Comparison of ENCODE assay signal across 16 cellular contexts in genomic region chr2:95385570-95385984, GRCh38. TPM values are rescaled to one million over a fixed set of nuclear protein-coding genes. Genes with fewer than 3 reads are reported as not detected.
DNase-seq lines count a peak whose midpoint lies in the region; ATAC-seq and TF ChIP-seq lines count a peak whose summit lies in the region.
"Had no signal": no experiment of that assay in that cellular context is flagged by ENCODE, and none has a peak within 500 bp of the region (broad histone marks: within the 10 kb centered on the region; RNA-seq: fewer than 3 reads in every experiment).

No MANE protein-coding gene starts in this region.

- no peak overlapping the region for H3K56ac ChIP-seq in H9 (ENCODE audit: insufficient read length, low read depth, low read length)

- H3K27ac ChIP-seq in H9 (ENCODE audit: insufficient read length, low read depth, low read length) (no peak overlapping the region), colonic mucosa (no peak overlapping the region), suprapubic skin (peak overlapping the region; percentile 77), spleen (no peak overlapping the region)

- peaks cover 2 to 6% of the 10 kb centered on the region in 2 experiments; a peak in 2 of 4 replicates for H3K4me1 Mint-ChIP-seq in H9

- H3K27me3 ChIP-seq in H9 (ENCODE audit: insufficient read depth, low read length) (no peaks in the 10 kb centered on the region), colonic mucosa (no peaks in the 10 kb centered on the region), suprapubic skin (no peaks in the 10 kb centered on the region), spleen (replicated peaks in 1 of 7) (peaks cover 0 to 42% (median 0%) of the 10 kb centered on the region in 7 donors)
- H3K27me3 ChIP-seq: BE2C had no signal

- WGBS in H9 (ENCODE audit: extremely low coverage, insufficient read length, low lambda C conversion rate): no CpG with 5 or more reads among the region's 12 CpGs
- WGBS in suprapubic skin: 78% methylated on average over 8 of the region's 12 CpGs
- 74 to 87% (median 81%) methylated on average over 8 to 12 of the region's 12 CpGs for WGBS in spleen, 5 donors

- H4K20me1 ChIP-seq in H9 (ENCODE audit: control insufficient read depth, insufficient read depth, insufficient read length): no peaks in the 10 kb centered on the region

- H3K4ac ChIP-seq in H9 (ENCODE audit: low read depth, low read length): no peak overlapping the region

- intact Hi-C loops in colonic mucosa (cut with DNase I): no loop called here
- intact Hi-C loops in spleen (cut with DNase I; ENCODE audit: low total_unique reads): no loop called here

- DNase-seq in H9: peak; percentile 23
- peak; percentile 3 for DNase-seq in colonic mucosa
- DNase-seq in mesenteric fat pad (ENCODE audit: low spot score): peak; percentile 87
- no peak for DNase-seq in suprapubic skin (ENCODE audit: low spot score in 2 of 2)
- no peak for DNase-seq in spleen
- DNase-seq in GF-D8 (lab: John Stamatoyannopoulos, UW): no peak
- DNase-seq: BE2C; CD8-positive, alpha-beta T cell; DMS79 treated with DMSO at 0.1 percent for 48 hours; HFFc6; KG1; NCI-H1092; NCI-H1694; NCI-H2107; NCI-H226 had no signal

- no peaks in the 10 kb centered on the region for H3K36me3 Mint-ChIP-seq in H9 (ENCODE audit: insufficient read depth in 1 of 3, low read depth in 3 of 3)
- H3K36me3 Mint-ChIP-seq: CD8-positive, alpha-beta T cell had no signal

- no peak overlapping the region; a peak in 1 of 7 replicates for H3K27ac Mint-ChIP-seq in H9
- H3K27ac Mint-ChIP-seq: CD8-positive, alpha-beta T cell; HFFc6 had no signal

- no peak overlapping the region for H2BK5ac ChIP-seq in H9 (ENCODE audit: insufficient read length, low read length)

- H4K8ac ChIP-seq in H9 (replicated peaks; ENCODE audit: insufficient read length, low read depth, low read length): no peak overlapping the region

- H3K36me3 ChIP-seq in colonic mucosa: no peaks in the 10 kb centered on the region
- no peaks in the 10 kb centered on the region for H3K36me3 ChIP-seq in suprapubic skin
- H3K36me3 ChIP-seq in spleen: no peaks in the 10 kb centered on the region
- H3K36me3 ChIP-seq: BE2C had no signal

- no peak overlapping the region for H3K9ac ChIP-seq in H9 (ENCODE audit: extremely low read depth, insufficient read length, low read length)
- H3K9ac ChIP-seq in colonic mucosa (ENCODE audit: low read depth in 2 of 2, low read length in 2 of 2): no peak overlapping the region

- no peak overlapping the region for H4K91ac ChIP-seq in H9 (ENCODE audit: insufficient read length, low read depth, low read length)

- H3K9me3 Mint-ChIP-seq in H9: no peaks in the 10 kb centered on the region
- H3K9me3 Mint-ChIP-seq: CD8-positive, alpha-beta T cell; HFFc6 had no signal

- TF ChIP-seq CTCF in H9 (conservative IDR thresholded peaks at IDR 0.05): no peak
- no peak for TF ChIP-seq CTCF in colonic mucosa (IDR thresholded peaks at IDR 0.05)
- TF ChIP-seq CTCF in suprapubic skin (IDR thresholded peaks at IDR 0.05): no peak
- no peak for TF ChIP-seq CTCF in spleen (IDR thresholded peaks at IDR 0.05 in 8 of 11, conservative IDR thresholded peaks at IDR 0.05 in 3 of 11)

- TF ChIP-seq EP300 in suprapubic skin (IDR thresholded peaks at IDR 0.05): no peak

- no peak overlapping the region for H2BK120ac ChIP-seq in H9 (ENCODE audit: low read depth, low read length, poor library complexity, severe bottlenecking)

- ATAC-seq in HG02840 (IDR thresholded peaks at IDR 0.05; ENCODE audit: low FRiP score, unreplicated experiment): no peak
- ATAC-seq: CD8-positive, alpha-beta T cell had no signal

- no peak overlapping the region; the same call in 1 of the 2 replicates for H3K14ac ChIP-seq in H9 (ENCODE audit: insufficient read depth, low read length)

- H3K23ac ChIP-seq in H9 (ENCODE audit: insufficient read length, low read depth, low read length): no peak overlapping the region

- H3K9me3 ChIP-seq in H9 (ENCODE audit: control insufficient read depth, low read depth, low read length) (no peaks in the 10 kb centered on the region), colonic mucosa (no peaks in the 10 kb centered on the region), suprapubic skin (no peaks in the 10 kb centered on the region), spleen (no peaks in the 10 kb centered on the region)
- H3K9me3 ChIP-seq: BE2C had no signal

- no peak overlapping the region for H3T11ph ChIP-seq in H9 (ENCODE audit: low read length)

- H3K4me3 Mint-ChIP-seq in H9: no peak overlapping the region
- H3K4me3 Mint-ChIP-seq: CD8-positive, alpha-beta T cell; HFFc6 had no signal

- no peak overlapping the region for H3K4me2 ChIP-seq in H9 (ENCODE audit: insufficient read depth, insufficient read length, low read length)

- H2AK5ac ChIP-seq in H9 (ENCODE audit: insufficient read length, low read length): no peak overlapping the region

- H3K18ac ChIP-seq in H9 (ENCODE audit: insufficient read length, low read depth, low read length): no peak overlapping the region

- no peaks in the 10 kb centered on the region for H3K4me1 ChIP-seq in H9 (ENCODE audit: insufficient read depth, low read length)
- H3K4me1 ChIP-seq in colonic mucosa: peaks cover 6% of the 10 kb centered on the region
- H3K4me1 ChIP-seq in suprapubic skin: peaks cover 43% of the 10 kb centered on the region
- peaks cover 0 to 22% (median 8%) of the 10 kb centered on the region in 6 donors for H3K4me1 ChIP-seq in spleen
- H3K4me1 ChIP-seq: BE2C had no signal

- no peaks in the 10 kb centered on the region for H3K79me2 ChIP-seq in H9 (ENCODE audit: insufficient read depth, low read length)

- H2BK20ac ChIP-seq in H9 (ENCODE audit: low read depth, low read length, poor library complexity, severe bottlenecking): no peak overlapping the region

- TF ChIP-seq POLR2A in suprapubic skin (IDR thresholded peaks at IDR 0.05): no peak
- TF ChIP-seq POLR2A in spleen (IDR thresholded peaks at IDR 0.05): no peak

- H2BK15ac ChIP-seq in H9 (ENCODE audit: low read depth, low read length): no peak overlapping the region

- no peaks in the 10 kb centered on the region for H3K79me1 ChIP-seq in H9 (ENCODE audit: insufficient read depth, low read depth, low read length, poor library complexity, severe bottlenecking)

- peaks cover 33% of the 10 kb centered on the region for H3K27me3 Mint-ChIP-seq in H9 (ENCODE audit: low read depth)

- H2BK12ac ChIP-seq in H9 (ENCODE audit: insufficient read length, low read depth, low read length): no peak overlapping the region

- no peak overlapping the region for H2AFZ ChIP-seq in H9 (ENCODE audit: low read length)

- no peaks in the 10 kb centered on the region for H3K23me2 ChIP-seq in H9 (ENCODE audit: insufficient read length, low read depth, low read length, poor library complexity, severe bottlenecking)

- H4K5ac ChIP-seq in H9 (ENCODE audit: insufficient read length, low read depth, low read length): no peak overlapping the region

- H3K4me3 ChIP-seq in colonic mucosa (no peak overlapping the region), suprapubic skin (no peak overlapping the region), spleen (no peak overlapping the region)

RNA-seq across cellular contexts. Expression of gene FAHD2A, which starts 16.9 kb away (rescaled TPM):
- 36.9 and 39.8 TPM in 2 replicates for total RNA-seq in H9 (2021)
- 10 to 100 TPM; 21.0 to 28.9 TPM for total RNA-seq in colonic mucosa
- 18.5 TPM for total RNA-seq in mesenteric fat pad
- 10 to 100 TPM; 16.4 to 52.5 (median 26.9) TPM for total RNA-seq in suprapubic skin
- total RNA-seq in spleen: 10 to 100 TPM; 16.3 to 23.7 (median 18.7) TPM
- polyA plus RNA-seq in spleen: 10 to 100 TPM; 10.9 to 17.5 (median 14.0) TPM

Comparison
In these comparisons a context has a peak if more than half of its experiments do, and no peak if none do; other contexts are left out.
1. DNase-seq: peak in H9 (single experiment), colonic mucosa (single experiment) and mesenteric fat pad (single experiment); none in suprapubic skin (0 of 2), spleen (single experiment) and GF-D8 (single experiment).